8 cellular contexts compared by ENCODE assay signal in the genomic region with DNA sequence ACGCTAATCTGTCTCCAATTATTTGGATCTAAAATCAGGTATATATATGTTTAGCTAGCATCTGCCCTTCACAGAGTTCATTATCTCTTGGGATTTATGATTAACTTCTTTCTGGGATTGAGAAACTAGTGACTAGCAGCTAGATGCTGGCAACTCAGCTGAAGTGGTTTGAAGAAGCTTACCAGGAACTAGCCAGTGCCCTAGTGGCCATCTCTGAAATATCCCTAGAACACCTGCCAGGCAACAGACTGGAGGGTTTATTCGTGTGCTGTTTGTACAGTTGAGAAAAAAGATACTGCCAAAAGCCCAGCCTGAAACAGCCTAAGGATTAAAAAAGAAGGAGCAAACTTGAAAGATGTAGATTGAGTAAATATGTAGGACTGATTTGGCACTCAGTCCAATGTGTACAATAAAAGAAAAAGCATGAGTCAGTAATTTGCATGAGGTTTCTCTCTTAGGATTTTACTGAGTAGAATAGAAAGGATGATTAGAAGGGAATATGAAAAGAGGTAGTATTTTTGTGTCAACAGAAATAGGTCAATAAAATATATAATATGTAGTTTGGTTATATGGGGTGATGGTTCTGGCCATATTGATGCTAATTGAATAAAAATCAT.
A peak's percentile ranks its signal among the peaks of the same experiment; 100 is the strongest.
DNase-seq lines count a peak whose midpoint lies in the region; ATAC-seq and TF ChIP-seq lines count a peak whose summit lies in the region.

No MANE protein-coding gene starts in this region.

- H3K9me3 ChIP-seq in liver (ENCODE audit: control insufficient read depth in 4 of 4, low read length in 3 of 4) = no peaks in the 10 kb centered on the region
- no peaks in the 10 kb centered on the region for H3K9me3 ChIP-seq in uterus

- H3K27ac ChIP-seq in liver (ENCODE audit: low read depth in 1 of 2, low read length in 2 of 2) = peak overlapping the region; percentile 77 to 83
- no peak overlapping the region for H3K27ac ChIP-seq in uterus

- intact Hi-C loops in uterus (cut with DNase I; ENCODE audit: low total_unique reads) = no loop called here

- ATAC-seq in HG03060 (IDR thresholded peaks at IDR 0.05; ENCODE audit: low read depth, unreplicated experiment) = peak; percentile 84

- DNase-seq in NCI-H748 (lab: John Stamatoyannopoulos, UW; ENCODE audit: unreplicated experiment) (peak; percentile 40), NCI-H748 treated with DMSO at 0.1 percent for 48 hours (lab: John Stamatoyannopoulos, UW) (no peak), SK-N-DZ (ENCODE audit: low spot score) (peak; percentile 20), uterus (no peak)
- no peak for DNase-seq in activated T-cell treated with anti-CD3 and anti-CD28 coated beads, Interleukin-2, amount 50 U/mL, for 1 hour
- DNase-seq in activated CD8-positive, alpha-beta memory T cell treated with anti-CD3 and anti-CD28 coated beads, Interleukin-2, amount 50 U/mL, for 4 hours = no peak

- H3K4me3 ChIP-seq in liver (ENCODE audit: low read depth in 1 of 3, low read length in 3 of 3) (no peak overlapping the region), uterus (no peak overlapping the region)

- peak; percentile 71 for TF ChIP-seq CTCF in liver (IDR thresholded peaks at IDR 0.05; ENCODE audit: low read depth, low read length, missing input control)
- no peak for TF ChIP-seq CTCF in uterus (IDR thresholded peaks at IDR 0.05)

- H3K4me1 ChIP-seq in liver (ENCODE audit: control insufficient read depth in 4 of 4, insufficient read depth in 4 of 4, low read length in 3 of 4) (peaks cover 2 to 19% (median 13%) of the 10 kb centered on the region in 4 donors), uterus (no peaks in the 10 kb centered on the region)

- TF ChIP-seq RAD21 in liver (IDR thresholded peaks at IDR 0.05) = peak; percentile 72 to 85

- no peak for TF ChIP-seq POLR2A in uterus (IDR thresholded peaks at IDR 0.05)

- no peaks in the 10 kb centered on the region for H3K36me3 ChIP-seq in liver (ENCODE audit: control insufficient read depth in 4 of 4, insufficient read depth in 3 of 4, low read depth in 1 of 4, low read length in 3 of 4)
- H3K36me3 ChIP-seq in uterus = no peaks in the 10 kb centered on the region

- H3K27me3 ChIP-seq in liver (ENCODE audit: control insufficient read depth in 4 of 4, insufficient read depth in 4 of 4, low read length in 3 of 4) = no peaks in the 10 kb centered on the region
- H3K27me3 ChIP-seq in uterus = no peaks in the 10 kb centered on the region

- 31% methylated on average over 2 of the region's 2 CpGs for WGBS in liver

- no peak overlapping the region for H3K9ac ChIP-seq in liver (ENCODE audit: low read depth in 1 of 2, low read length in 2 of 2)

TF ChIP-seq in liver, 16 proteins besides CTCF, POLR2A, EP300 and RAD21:
- peak; percentile 62 to 65 for TF ChIP-seq HNF4A (conservative IDR thresholded peaks at IDR 0.05)
- TF ChIP-seq HNF4G (IDR thresholded peaks at IDR 0.05) = peak; percentile 31
- peak; percentile 55 to 68 for TF ChIP-seq JUND (IDR thresholded peaks at IDR 0.05)
- TF ChIP-seq, protein P1, sequence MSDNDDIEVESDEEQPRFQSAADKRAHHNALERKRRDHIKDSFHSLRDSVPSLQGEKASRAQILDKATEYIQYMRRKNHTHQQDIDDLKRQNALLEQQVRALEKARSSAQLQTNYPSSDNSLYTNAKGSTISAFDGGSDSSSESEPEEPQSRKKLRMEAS (IDR thresholded peaks at IDR 0.05) = no peak
- TF ChIP-seq RXRA (IDR thresholded peaks at IDR 0.05) = peak; percentile 73 to 77
- peak; percentile 35 for TF ChIP-seq FOXA1 (IDR thresholded peaks at IDR 0.05)
- TF ChIP-seq FOXA2 (IDR thresholded peaks at IDR 0.05) = no peak
- TF ChIP-seq GABPA (IDR thresholded peaks at IDR 0.05 in 1 of 2, conservative IDR thresholded peaks at IDR 0.05 in 1 of 2) = no peak
- TF ChIP-seq SP1 (IDR thresholded peaks at IDR 0.05) = peak; percentile 57
TF ChIP-seq in liver: peak in this region for 6.

Comparison
In these comparisons a context has a peak if more than half of its experiments do, and no peak if none do; other contexts are left out.
1. DNase-seq: peak in NCI-H748 (single experiment) and SK-N-DZ (single experiment); none in NCI-H748 treated with DMSO at 0.1 percent for 48 hours (single experiment), activated T-cell treated with anti-CD3 and anti-CD28 coated beads, Interleukin-2, amount 50 U/mL, for 1 hour (single experiment), uterus (0 of 2) and activated CD8-positive, alpha-beta memory T cell treated with anti-CD3 and anti-CD28 coated beads, Interleukin-2, amount 50 U/mL, for 4 hours (single experiment).
2. H3K27ac ChIP-seq: peak in liver (2 of 2); none in uterus (0 of 2).